Comparison of ENCODE assay signal across 8 cellular contexts in genomic region chr1:6602669-6603423, GRCh38. TPM values are rescaled to one million over a fixed set of nuclear protein-coding genes. Genes with fewer than 3 reads are reported as not detected.
DNase-seq lines count a peak whose midpoint lies in the region; ATAC-seq lines count a peak whose summit lies in the region.

KLHL21 (minus strand) TSS chr1:6602869; CDS start chr1:6602817, 52 bp downstream.

- POLR2A ChIA-PET in naive thymus-derived CD4-positive, alpha-beta T cell (lab: Charles Lee): interaction anchor here (0.7 to 15.1 kb wide), 22 partner anchors 8 to 404 kb away, joined by 3 to 246 read pairs (median 4); partner anchors contain the start of genes NOL9, PHF13, TAS1R1 and THAP3

- H3K27me3 ChIP-seq in naive thymus-derived CD4-positive, alpha-beta T cell (ENCODE audit: control insufficient read depth in 2 of 2, insufficient read depth in 2 of 2, low read length in 2 of 2): no peaks in the 10 kb centered on the region

- H3K27ac ChIP-seq in naive thymus-derived CD4-positive, alpha-beta T cell (ENCODE audit: low read depth, low read length): peak within 1 kb of the TSS; percentile 94

- H3K4me1 Mint-ChIP-seq in activated T-helper 1 cell treated with anti-CD3 and anti-CD28 coated beads, Interleukin-12 subunit alpha, Interleukin-12 subunit beta, Interleukin-2, Interleukin-4 antibody, amounts not matched to agents 30 ng/mL and 10 ng/mL and 1 ng/mL, durations not matched to agents 14 hours and 24 hours and 36 hours (ENCODE audit: low read depth): peaks cover 28% of the 10 kb centered on the region
- H3K4me1 Mint-ChIP-seq in naive thymus-derived CD4-positive, alpha-beta T cell: peaks cover 13 to 40% (median 33%) of the 10 kb centered on the region in 7 donors
- H3K4me1 Mint-ChIP-seq in stimulated activated naive B cell treated with anti-CD40 and anti-IgM and Interleukin-4, amounts not matched to agents 10 μg/mL and 1 μg/mL and 100 μg/mL, for 72 hours: peaks cover 23 to 42% of the 10 kb centered on the region in 2 donors

- ATAC-seq in GM19467 (IDR thresholded peaks at IDR 0.05; ENCODE audit: unreplicated experiment): peak; percentile 45
- peak; percentile 82 for ATAC-seq in naive thymus-derived CD4-positive, alpha-beta T cell
- ATAC-seq in stimulated activated naive B cell treated with anti-CD40 and anti-IgM and Interleukin-4, amounts not matched to agents 10 μg/mL and 1 μg/mL and 100 μg/mL, for 72 hours (replicated peaks): peak; percentile 67 to 77

- intact Hi-C loops in activated T-helper 1 cell treated with anti-CD3 and anti-CD28 coated beads, Interleukin-12 subunit alpha, Interleukin-12 subunit beta, Interleukin-2, Interleukin-4 antibody, amounts not matched to agents 30 ng/mL and 10 ng/mL and 1 ng/mL, durations not matched to agents 14 hours and 24 hours and 36 hours (cut with micrococcal nuclease): loop anchor here (1.0 to 5.0 kb wide), 10 partner anchors 10 to 610 kb away; partner anchors contain the start of genes ACOT7, CAMTA1, ICMT and NPHP4
- intact Hi-C loops in naive thymus-derived CD4-positive, alpha-beta T cell (cut with micrococcal nuclease): loop anchor here (1.0 to 5.0 kb wide), 13 partner anchors 10 to 611 kb away; partner anchors contain the start of genes CAMTA1 (in 2 of the 2), NOL9 (in 2 of the 2), NPHP4 (in 2 of the 2) and PHF13 (in 2 of the 2)

- H3K9me3 ChIP-seq in naive thymus-derived CD4-positive, alpha-beta T cell (ENCODE audit: control insufficient read depth in 2 of 3, low read length in 3 of 3): no peaks in the 10 kb centered on the region

- peak within 1 kb of the TSS; percentile 98 for H3K4me3 ChIP-seq in naive thymus-derived CD4-positive, alpha-beta T cell (ENCODE audit: low read length)

- H3K4me3 Mint-ChIP-seq in activated T-helper 1 cell treated with anti-CD3 and anti-CD28 coated beads, Interleukin-12 subunit alpha, Interleukin-12 subunit beta, Interleukin-2, Interleukin-4 antibody, amounts not matched to agents 30 ng/mL and 10 ng/mL and 1 ng/mL, durations not matched to agents 14 hours and 24 hours and 36 hours: peak within 1 kb of the TSS; percentile 90
- H3K4me3 Mint-ChIP-seq in naive thymus-derived CD4-positive, alpha-beta T cell: peak within 1 kb of the TSS; percentile 89 to 99 (median 96)
- peak within 1 kb of the TSS; percentile 91 to 93 for H3K4me3 Mint-ChIP-seq in stimulated activated naive B cell treated with anti-CD40 and anti-IgM and Interleukin-4, amounts not matched to agents 10 μg/mL and 1 μg/mL and 100 μg/mL, for 72 hours

- DNase-seq in COR-L47 (lab: John Stamatoyannopoulos, UW): peak; percentile 78
- peak; percentile 91 for DNase-seq in HT-29 (ENCODE audit: low spot score)
- DNase-seq in RKO (ENCODE audit: low spot score): peak; percentile 92
- peak; percentile 75 for DNase-seq in activated T-helper 1 cell treated with anti-CD3 and anti-CD28 coated beads, Interleukin-12 subunit alpha, Interleukin-12 subunit beta, Interleukin-2, Interleukin-4 antibody, amounts not matched to agents 30 ng/mL and 10 ng/mL and 1 ng/mL, durations not matched to agents 14 hours and 24 hours and 36 hours (ENCODE audit: low spot score)
- peak; percentile 91 for DNase-seq in fibroblast of gingiva (ENCODE audit: low read depth)
- DNase-seq in naive thymus-derived CD4-positive, alpha-beta T cell: peak; percentile 70 to 93 (median 79)
- DNase-seq in stimulated activated naive B cell treated with anti-CD40 and anti-IgM and Interleukin-4, amounts not matched to agents 10 μg/mL and 1 μg/mL and 100 μg/mL, for 72 hours: peak; percentile 86

- H3K36me3 ChIP-seq in naive thymus-derived CD4-positive, alpha-beta T cell (ENCODE audit: control insufficient read depth in 2 of 3, insufficient read depth in 3 of 3, low read length in 3 of 3): peaks cover 0 to 15% (median 6%) of the 10 kb centered on the region in 3 experiments

- peak within 1 kb of the TSS; percentile 96 for H3K27ac Mint-ChIP-seq in activated T-helper 1 cell treated with anti-CD3 and anti-CD28 coated beads, Interleukin-12 subunit alpha, Interleukin-12 subunit beta, Interleukin-2, Interleukin-4 antibody, amounts not matched to agents 30 ng/mL and 10 ng/mL and 1 ng/mL, durations not matched to agents 14 hours and 24 hours and 36 hours
- H3K27ac Mint-ChIP-seq in naive thymus-derived CD4-positive, alpha-beta T cell: peak within 1 kb of the TSS; percentile 95 to 99 (median 98)
- H3K27ac Mint-ChIP-seq in stimulated activated naive B cell treated with anti-CD40 and anti-IgM and Interleukin-4, amounts not matched to agents 10 μg/mL and 1 μg/mL and 100 μg/mL, for 72 hours: peak within 1 kb of the TSS; percentile 96

- H3K27me3 Mint-ChIP-seq in activated T-helper 1 cell treated with anti-CD3 and anti-CD28 coated beads, Interleukin-12 subunit alpha, Interleukin-12 subunit beta, Interleukin-2, Interleukin-4 antibody, amounts not matched to agents 30 ng/mL and 10 ng/mL and 1 ng/mL, durations not matched to agents 14 hours and 24 hours and 36 hours (ENCODE audit: insufficient read depth): peaks cover 3% of the 10 kb centered on the region
- H3K27me3 Mint-ChIP-seq in naive thymus-derived CD4-positive, alpha-beta T cell: peaks cover 0 to 3% (median 0%) of the 10 kb centered on the region in 5 donors
- H3K27me3 Mint-ChIP-seq in stimulated activated naive B cell treated with anti-CD40 and anti-IgM and Interleukin-4, amounts not matched to agents 10 μg/mL and 1 μg/mL and 100 μg/mL, for 72 hours: no peaks in the 10 kb centered on the region

- CTCF ChIA-PET in naive thymus-derived CD4-positive, alpha-beta T cell (lab: Charles Lee): interaction anchor here (1.0 to 3.6 kb wide), 5 partner anchors 10 to 48 kb away, joined by 3 to 17 read pairs (median 4); partner anchors contain the start of genes NOL9 and TAS1R1

- H3K4me1 ChIP-seq in naive thymus-derived CD4-positive, alpha-beta T cell (ENCODE audit: control insufficient read depth in 2 of 2, insufficient read depth in 2 of 2, low read length in 2 of 2): peaks cover 27 to 29% of the 10 kb centered on the region in 2 donors

- H3K9me3 Mint-ChIP-seq in activated T-helper 1 cell treated with anti-CD3 and anti-CD28 coated beads, Interleukin-12 subunit alpha, Interleukin-12 subunit beta, Interleukin-2, Interleukin-4 antibody, amounts not matched to agents 30 ng/mL and 10 ng/mL and 1 ng/mL, durations not matched to agents 14 hours and 24 hours and 36 hours: no peaks in the 10 kb centered on the region
- H3K9me3 Mint-ChIP-seq in naive thymus-derived CD4-positive, alpha-beta T cell: peaks cover 0 to 2% (median 0%) of the 10 kb centered on the region in 11 donors
- H3K9me3 Mint-ChIP-seq in stimulated activated naive B cell treated with anti-CD40 and anti-IgM and Interleukin-4, amounts not matched to agents 10 μg/mL and 1 μg/mL and 100 μg/mL, for 72 hours: no peaks in the 10 kb centered on the region

- H3K36me3 Mint-ChIP-seq in activated T-helper 1 cell treated with anti-CD3 and anti-CD28 coated beads, Interleukin-12 subunit alpha, Interleukin-12 subunit beta, Interleukin-2, Interleukin-4 antibody, amounts not matched to agents 30 ng/mL and 10 ng/mL and 1 ng/mL, durations not matched to agents 14 hours and 24 hours and 36 hours (ENCODE audit: low read depth): peaks cover 11% of the 10 kb centered on the region
- H3K36me3 Mint-ChIP-seq in naive thymus-derived CD4-positive, alpha-beta T cell: peaks cover 0 to 5% (median 0%) of the 10 kb centered on the region in 5 donors
- peaks cover 2 to 19% of the 10 kb centered on the region in 2 donors for H3K36me3 Mint-ChIP-seq in stimulated activated naive B cell treated with anti-CD40 and anti-IgM and Interleukin-4, amounts not matched to agents 10 μg/mL and 1 μg/mL and 100 μg/mL, for 72 hours

RNA-seq across cellular contexts. Expression of gene KLHL21, which starts in this region (rescaled TPM):
- total RNA-seq in HT-29 (2014; rRNA removed; shearing (Covaris generic)): 52.0 and 52.1 TPM in 2 replicates
- total RNA-seq in activated T-helper 1 cell treated with anti-CD3 and anti-CD28 coated beads, Interleukin-12 subunit alpha, Interleukin-12 subunit beta, Interleukin-2, Interleukin-4 antibody, amounts not matched to agents 30 ng/mL and 10 ng/mL and 1 ng/mL, durations not matched to agents 14 hours and 24 hours and 36 hours: 27.8 and 28.1 TPM in 2 replicates
- total RNA-seq in naive thymus-derived CD4-positive, alpha-beta T cell: 10 to 100 TPM; 25.2 to 58.1 (median 33.0) TPM
- 10 to 100 TPM; 17.2 to 31.1 TPM for polyA plus RNA-seq in naive thymus-derived CD4-positive, alpha-beta T cell

Comparison
In these comparisons a context has a peak if more than half of its experiments do, and no peak if none do; other contexts are left out.
1. Peak in every context shown above with its lines: DNase-seq, ATAC-seq, H3K4me3 ChIP-seq and H3K27ac ChIP-seq.